In genomic region chr20:63178889-63179751, GRCh38 we compare ENCODE assay signal across 9 cellular contexts. TPM values are rescaled to one million over a fixed set of nuclear protein-coding genes. Genes with fewer than 3 reads are reported as not detected.
A peak's percentile ranks its signal among the peaks of the same experiment; 100 is the strongest.
DNase-seq lines count a peak whose midpoint lies in the region; ATAC-seq, FAIRE-seq and TF ChIP-seq lines count a peak whose summit lies in the region.
"Had no signal": no experiment of that assay in that cellular context is flagged by ENCODE, and none has a peak within 500 bp of the region (broad histone marks: within the 10 kb centered on the region; RNA-seq: fewer than 3 reads in every experiment).

No MANE protein-coding gene starts in this region.

- CTCF ChIA-PET in CD8-positive, alpha-beta T cell (lab: Charles Lee) = interaction anchor here (0.6 to 2.5 kb wide), 8 partner anchors 12 to 207 kb away, joined by 3 to 26 read pairs (median 3); no protein-coding TSS in a partner anchor
- CTCF ChIA-PET in HCT116 (lab: Charles Lee) = interaction anchor here (0.9 to 2.5 kb wide), 5 partner anchors 12 to 207 kb away, joined by 3 to 11 read pairs (median 4); no protein-coding TSS in a partner anchor

- no peak overlapping the region for H3K27ac ChIP-seq in CD8-positive, alpha-beta T cell (ENCODE audit: low read depth, low read length)
- H3K27ac ChIP-seq in HCT116 (ENCODE audit: low read depth, low read length) (no peak overlapping the region; the same call in 1 of the 2 replicates), trophoblast cell (ENCODE audit: low read depth, low read length) (no peak overlapping the region), SJCRH30 (no peak overlapping the region)

- H3K4ac ChIP-seq in trophoblast cell (ENCODE audit: low read depth, low read length) = no peak overlapping the region

- no peaks in the 10 kb centered on the region for H3K36me3 ChIP-seq in CD8-positive, alpha-beta T cell (ENCODE audit: insufficient read depth, low read length)
- H3K36me3 ChIP-seq in HCT116 (ENCODE audit: control insufficient read depth in 1 of 2, insufficient read depth in 2 of 2, low read length in 2 of 2) (no peaks in the 10 kb centered on the region), NT2/D1 (ENCODE audit: insufficient read depth, insufficient read length, low read length) (no peaks in the 10 kb centered on the region), trophoblast cell (ENCODE audit: control insufficient read depth in 1 of 2, insufficient read depth in 2 of 2, low read length in 2 of 2) (no peaks in the 10 kb centered on the region), SJCRH30 (no peaks in the 10 kb centered on the region)

- no peak for TF ChIP-seq POLR2A in HCT116 (IDR thresholded peaks at IDR 0.05; ENCODE audit: borderline replicate concordance, extremely low read depth, insufficient read depth, insufficient read length)

- peak; percentile 48 for FAIRE-seq in urothelium cell line (lab: Jason Lieb, UNC)

- no peak overlapping the region for H3K23ac ChIP-seq in trophoblast cell (ENCODE audit: low read length)

- H4K91ac ChIP-seq in trophoblast cell (ENCODE audit: low read depth, low read length) = no peak overlapping the region

- peak; percentile 70 for TF ChIP-seq RAD21 in HCT116 (IDR thresholded peaks at IDR 0.05; ENCODE audit: low read depth)

- H2AFZ ChIP-seq in HCT116 (ENCODE audit: low read depth, low read length, poor library complexity, severe bottlenecking) (no peak overlapping the region), trophoblast cell (ENCODE audit: insufficient read depth, low read length, poor library complexity) (no peak overlapping the region)

- H3K9me3 ChIP-seq in CD8-positive, alpha-beta T cell (ENCODE audit: low read length) = no peaks in the 10 kb centered on the region
- H3K9me3 ChIP-seq in HCT116 (ENCODE audit: control insufficient read depth in 1 of 2, insufficient read depth in 1 of 2, low read depth in 1 of 2, low read length in 2 of 2) (no peaks in the 10 kb centered on the region), NT2/D1 (ENCODE audit: insufficient read depth, low read length) (no peaks in the 10 kb centered on the region), trophoblast cell (ENCODE audit: insufficient read depth, low read depth, low read length) (peaks cover 13% of the 10 kb centered on the region), SJCRH30 (replicated peaks) (no peaks in the 10 kb centered on the region; the same call in 1 of the 2 replicates)

- peaks cover 18% of the 10 kb centered on the region for H3K4me1 ChIP-seq in CD8-positive, alpha-beta T cell (ENCODE audit: insufficient read depth, low read length)
- peaks cover 2 to 10% of the 10 kb centered on the region in 2 experiments; a peak in 3 of 4 replicates for H3K4me1 ChIP-seq in HCT116 (ENCODE audit: control insufficient read depth in 1 of 2, insufficient read depth in 2 of 2, low read length in 2 of 2)
- peaks cover 47% of the 10 kb centered on the region for H3K4me1 ChIP-seq in NT2/D1 (ENCODE audit: insufficient read depth, insufficient read length)
- H3K4me1 ChIP-seq in trophoblast cell (ENCODE audit: control insufficient read depth in 1 of 2, insufficient read depth in 2 of 2, low read length in 2 of 2) = peaks cover 5 to 12% of the 10 kb centered on the region in 2 experiments
- H3K4me1 ChIP-seq in SJCRH30 = no peaks in the 10 kb centered on the region

- H3K9me2 ChIP-seq in HCT116 (ENCODE audit: insufficient read depth) = no peaks in the 10 kb centered on the region

- H2BK5ac ChIP-seq in trophoblast cell (ENCODE audit: low read depth, low read length, poor library complexity) = no peak overlapping the region

- H3K27me3 ChIP-seq in CD8-positive, alpha-beta T cell (ENCODE audit: insufficient read depth, low read length) = peaks cover 17% of the 10 kb centered on the region
- H3K27me3 ChIP-seq in HCT116 (ENCODE audit: insufficient read depth, low read length) (no peaks in the 10 kb centered on the region), NT2/D1 (ENCODE audit: insufficient read depth, insufficient read length) (peaks cover 43% of the 10 kb centered on the region), trophoblast cell (ENCODE audit: insufficient read depth, low read length) (peaks cover 57% of the 10 kb centered on the region), SJCRH30 (peaks cover 30% of the 10 kb centered on the region; the same call in 1 of the 2 replicates)

- no peak overlapping the region for H4K8ac ChIP-seq in trophoblast cell (ENCODE audit: low read depth, low read length)

- no peak overlapping the region for H2AK5ac ChIP-seq in trophoblast cell (ENCODE audit: low read length)

- no CpG with 5 or more reads among the region's 74 CpGs for WGBS in trophoblast cell (ENCODE audit: extremely low coverage, insufficient coverage, insufficient read length)

- no peaks in the 10 kb centered on the region for H3K79me2 ChIP-seq in HCT116 (ENCODE audit: insufficient read depth, low read length)
- H3K79me2 ChIP-seq in trophoblast cell (ENCODE audit: control insufficient read depth, insufficient read depth, low read length, poor library complexity) = no peaks in the 10 kb centered on the region

- peak; percentile 87 for ATAC-seq in CD8-positive, alpha-beta T cell
- ATAC-seq in HCT116 = peak; percentile 81
- ATAC-seq in activated T-cell treated with anti-CD3 and anti-CD28 coated beads, Interleukin-2, amount 50 U/mL, for 4 hours = peak; percentile 50 to 65

- no peaks in the 10 kb centered on the region for H4K20me1 ChIP-seq in HCT116 (ENCODE audit: insufficient read depth)

- no peaks in the 10 kb centered on the region for H3K79me1 ChIP-seq in trophoblast cell (ENCODE audit: low read length)

- peaks cover 32% of the 10 kb centered on the region for H3K27me3 Mint-ChIP-seq in CD8-positive, alpha-beta T cell (ENCODE audit: low read depth)
- H3K27me3 Mint-ChIP-seq in activated T-cell treated with anti-CD3 and anti-CD28 coated beads, Interleukin-2, amount 50 U/mL, for 4 hours (ENCODE audit: low read depth) = peaks cover 50% of the 10 kb centered on the region

- H3K9ac ChIP-seq in HCT116 (ENCODE audit: low read length) (no peak overlapping the region), NT2/D1 (ENCODE audit: insufficient read length, low read depth) (peak overlapping the region; percentile 62), trophoblast cell (ENCODE audit: low read length) (no peak overlapping the region)

- no peak overlapping the region for H2BK12ac ChIP-seq in trophoblast cell (ENCODE audit: low read length)

- H3K4me2 ChIP-seq in HCT116 (ENCODE audit: low read length) (peak overlapping the region; percentile 68), trophoblast cell (ENCODE audit: low read length) (peak overlapping the region; percentile 58)

- no peak overlapping the region for H3K14ac ChIP-seq in trophoblast cell (ENCODE audit: low read length)

- H2BK120ac ChIP-seq in trophoblast cell (ENCODE audit: insufficient read depth, low read length, poor library complexity) = no peak overlapping the region

- BruUV-seq in HCT116 (replicated peaks; lab: Mats Ljungman, UMichigan) = no TSS peak

- RAD21 ChIA-PET in HCT116 (lab: Charles Lee; ENCODE audit: low non-redundant PET in 1 of 2, low total read pairs in 2 of 2, uncharacterized antibody in 2 of 2, unreplicated experiment in 2 of 2) = no interaction called here

- H4K12ac ChIP-seq in trophoblast cell (ENCODE audit: low read depth, low read length) = no peak overlapping the region

- H3K4me1 Mint-ChIP-seq in CD8-positive, alpha-beta T cell (ENCODE audit: low read depth) = peaks cover 12% of the 10 kb centered on the region
- peaks cover 15% of the 10 kb centered on the region for H3K4me1 Mint-ChIP-seq in activated T-cell treated with anti-CD3 and anti-CD28 coated beads, Interleukin-2, amount 50 U/mL, for 4 hours (ENCODE audit: low read depth)

- H3K4me3 Mint-ChIP-seq in CD8-positive, alpha-beta T cell = peak overlapping the region; percentile 62
- H3K4me3 Mint-ChIP-seq in activated T-cell treated with anti-CD3 and anti-CD28 coated beads, Interleukin-2, amount 50 U/mL, for 4 hours = peak overlapping the region; percentile 35

- no peak overlapping the region for H3K27ac Mint-ChIP-seq in CD8-positive, alpha-beta T cell

- intact Hi-C loops in CD8-positive, alpha-beta T cell (cut with DNase I, micrococcal nuclease) = loop anchor here in 1 of 2 experiments (1.0 to 2.0 kb wide), 3 partner anchors 38 to 207 kb away; partner anchors contain the start of gene YTHDF1
- intact Hi-C loops in HCT116 (cut with micrococcal nuclease) = loop anchor here (2.0 kb wide), 1 partner anchor 122 kb away; no protein-coding TSS in a partner anchor

- no peaks in the 10 kb centered on the region for H3K36me3 Mint-ChIP-seq in CD8-positive, alpha-beta T cell
- no peaks in the 10 kb centered on the region for H3K36me3 Mint-ChIP-seq in activated T-cell treated with anti-CD3 and anti-CD28 coated beads, Interleukin-2, amount 50 U/mL, for 4 hours (ENCODE audit: insufficient read depth)

- H3K4me3 ChIP-seq in CD8-positive, alpha-beta T cell (ENCODE audit: low read depth, low read length) = peak overlapping the region; percentile 52
- H3K4me3 ChIP-seq in HCT116 (replicated peaks in 1 of 2; ENCODE audit: low read depth in 1 of 2, low read length in 2 of 2) (peak overlapping the region in 1 of 2 experiments; percentile 13; a peak in 3 of 4 replicates), NT2/D1 (ENCODE audit: insufficient read length, low read depth) (peak overlapping the region; percentile 71), foreskin fibroblast (ENCODE audit: low read depth in 1 of 2, low read length in 2 of 2) (no peak overlapping the region), trophoblast cell (ENCODE audit: low read depth, low read length) (no peak overlapping the region), SJCRH30 (no peak overlapping the region)

- TF ChIP-seq CTCF in CD8-positive, alpha-beta T cell (IDR thresholded peaks at IDR 0.05) = peak; percentile 60
- TF ChIP-seq CTCF in HCT116 (IDR thresholded peaks at IDR 0.05 in 2 of 3, conservative IDR thresholded peaks at IDR 0.05 in 1 of 3; ENCODE audit: borderline replicate concordance in 1 of 3, insufficient read depth in 1 of 3, low read depth in 2 of 3, low read length in 2 of 3) = peak; percentile 51 to 68 (median 62); a peak in 5 of 6 replicates
- TF ChIP-seq CTCF in foreskin fibroblast (IDR thresholded peaks at IDR 0.05; ENCODE audit: low read depth, low read length) = peak; percentile 30

- POLR2A ChIA-PET in CD8-positive, alpha-beta T cell (lab: Charles Lee) = no interaction called here
- POLR2A ChIA-PET in HCT116 (lab: Charles Lee) = no interaction called here

- no peak overlapping the region for H3K18ac ChIP-seq in trophoblast cell (ENCODE audit: low read length)

- peak; percentile 53 to 82 (median 74) for DNase-seq in CD8-positive, alpha-beta T cell
- DNase-seq in HCT116 (ENCODE audit: low read depth, low spot score) = peak; percentile 18
- no peak for DNase-seq in NT2/D1 (ENCODE audit: low read depth, low spot score)
- peak; percentile 75 for DNase-seq in activated T-cell treated with anti-CD3 and anti-CD28 coated beads, Interleukin-2, amount 50 U/mL, for 4 hours
- peak; percentile 16 to 54 for DNase-seq in foreskin fibroblast
- DNase-seq in trophoblast cell = peak in 1 of 2 donors; percentile 36
- peak; percentile 87 for DNase-seq in urothelium cell line (ENCODE audit: low spot score)
- no peak for DNase-seq in SJCRH30

- H3K9me3 Mint-ChIP-seq in CD8-positive, alpha-beta T cell = no peaks in the 10 kb centered on the region
- no peaks in the 10 kb centered on the region for H3K9me3 Mint-ChIP-seq in activated T-cell treated with anti-CD3 and anti-CD28 coated beads, Interleukin-2, amount 50 U/mL, for 4 hours

RNA-seq across cellular contexts. Expression of gene YTHDF1, which starts 36.8 kb away (rescaled TPM):
- total RNA-seq in CD8-positive, alpha-beta T cell = 10 to 100 TPM; 44.8 to 45.7 TPM
- 42.8 TPM for total RNA-seq in HCT116 (2021; ENCODE audit: unreplicated experiment)
- polyA plus RNA-seq in HCT116 (2012) = 25.1 and 25.2 TPM in 2 replicates
- 10 to 100 TPM; 53.5 to 59.6 (median 55.6) TPM for total RNA-seq in activated T-cell treated with anti-CD3 and anti-CD28 coated beads, Interleukin-2, amount 50 U/mL, for 4 hours
- polyA plus RNA-seq in trophoblast cell (2013) = 89.1 and 94.0 TPM in 2 replicates
- 83.2 and 84.4 TPM in 2 replicates for total RNA-seq in SJCRH30 (2014; rRNA removed; shearing (Covaris generic))

RNA-seq across cellular contexts. Expression of gene BIRC7, which starts 56.6 kb away (rescaled TPM):
- total RNA-seq in CD8-positive, alpha-beta T cell = 1 to 10 TPM; 2.0 to 2.1 TPM
- 0.96 TPM for total RNA-seq in HCT116 (2021; ENCODE audit: unreplicated experiment)
- polyA plus RNA-seq in HCT116 (2012) = 0.68 and 0.84 TPM in 2 replicates
- total RNA-seq in activated T-cell treated with anti-CD3 and anti-CD28 coated beads, Interleukin-2, amount 50 U/mL, for 4 hours = not detected
- polyA plus RNA-seq in trophoblast cell (2013) = 12.8 and 14.9 TPM in 2 replicates
- 0.10 TPM in 1 of 2 replicates, not detected in the other for total RNA-seq in SJCRH30 (2014; rRNA removed; shearing (Covaris generic))
- total RNA-seq: LHCN-M2 had no signal

Comparison
In these comparisons a context has a peak if more than half of its experiments do, and no peak if none do; other contexts are left out.
1. DNase-seq: peak in CD8-positive, alpha-beta T cell (7 of 7), HCT116 (single experiment), activated T-cell treated with anti-CD3 and anti-CD28 coated beads, Interleukin-2, amount 50 U/mL, for 4 hours (single experiment), foreskin fibroblast (2 of 2) and urothelium cell line (single experiment); none in NT2/D1 (single experiment) and SJCRH30 (0 of 2).
2. H3K4me3 ChIP-seq: peak in CD8-positive, alpha-beta T cell (single experiment) and NT2/D1 (single experiment); none in foreskin fibroblast (0 of 2), trophoblast cell (single experiment) and SJCRH30 (single experiment).
3. Peak in every context shown above with its lines, with median percentiles within 50 percentile points of each other: ATAC-seq and CTCF ChIP-seq.